ENCODE assay signal across 9 cellular contexts in the genomic region with DNA sequence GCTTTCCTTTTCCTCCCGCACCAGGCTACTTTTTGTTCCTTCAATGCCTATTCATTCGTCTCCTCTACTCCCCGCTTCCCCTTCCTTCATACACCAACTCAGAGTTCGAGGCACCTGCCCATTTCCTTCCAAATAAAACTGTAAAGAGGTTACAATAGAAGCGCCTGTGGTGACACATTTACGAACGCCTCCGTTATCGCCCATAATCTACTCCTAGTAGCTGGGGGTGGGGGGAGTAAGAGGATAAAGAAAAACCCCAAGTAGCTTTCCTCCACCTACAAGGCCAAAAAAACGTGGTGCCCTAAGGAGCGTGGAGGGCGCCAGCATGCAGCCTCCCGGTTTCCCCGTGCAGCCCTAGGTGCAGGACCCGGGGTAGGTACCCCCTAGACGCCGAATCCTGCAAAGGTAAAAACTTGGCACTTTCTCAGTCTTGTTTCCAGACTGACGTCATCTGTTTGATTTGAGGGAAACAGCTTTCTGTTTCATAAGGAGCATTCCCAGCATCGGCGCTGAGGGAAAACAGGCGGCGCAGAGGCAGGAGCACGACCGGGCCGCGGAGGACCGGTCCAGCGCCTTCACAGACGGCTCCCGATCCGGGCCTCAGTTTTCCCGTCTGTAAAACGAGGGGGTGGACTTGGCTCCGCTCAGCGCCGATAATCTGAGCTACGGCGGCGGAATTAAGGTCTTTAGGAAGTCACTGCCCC. TPM values are rescaled to one million over a fixed set of nuclear protein-coding genes. Genes with fewer than 3 reads are reported as not detected.
A peak's percentile ranks its signal among the peaks of the same experiment; 100 is the strongest.
DNase-seq lines count a peak whose midpoint lies in the region; ATAC-seq and TF ChIP-seq lines count a peak whose summit lies in the region.
"Had no signal": no experiment of that assay in that cellular context is flagged by ENCODE, and none has a peak within 500 bp of the region (broad histone marks: within the 10 kb centered on the region; RNA-seq: fewer than 3 reads in every experiment).

No MANE protein-coding gene starts in this region.

- TF ChIP-seq CTCF in progenitor cell of endocrine pancreas (IDR thresholded peaks at IDR 0.05; ENCODE audit: unreplicated experiment) = no peak

- ATAC-seq in HG02623 (IDR thresholded peaks at IDR 0.05; ENCODE audit: unreplicated experiment) (no peak), HG02678 (IDR thresholded peaks at IDR 0.05; ENCODE audit: unreplicated experiment) (no peak)

- DNase-seq in activated gamma-delta T cell treated with Interleukin-2 at 50 U/mL for 16 hours (peak; percentile 17), activated gamma-delta T cell (lab: John Stamatoyannopoulos, UW) (no peak), OCI-M1 (lab: John Stamatoyannopoulos, UW) (peak; percentile 74), head of caudate nucleus (peak in 36 of 42 donors; percentile 15 to 73 (median 44)), progenitor cell of endocrine pancreas (ENCODE audit: low spot score, unreplicated experiment) (no peak)

- peak overlapping the region; percentile 94 for H3K27ac Mint-ChIP-seq in activated naive CD4-positive, alpha-beta T cell treated with anti-CD3 and anti-CD28 coated beads, Interleukin-2, amount 50 U/mL, for 24 hours
- H3K27ac Mint-ChIP-seq in progenitor cell of endocrine pancreas = peak overlapping the region; percentile 99

- intact Hi-C loops in head of caudate nucleus (cut with DNase I) = loop anchor here (5.0 kb wide), 1 partner anchor 150 kb away; a partner anchor contains a TSS

- peaks cover 12% of the 10 kb centered on the region for H3K36me3 Mint-ChIP-seq in activated naive CD4-positive, alpha-beta T cell treated with anti-CD3 and anti-CD28 coated beads, Interleukin-2, amount 50 U/mL, for 24 hours
- H3K36me3 Mint-ChIP-seq in progenitor cell of endocrine pancreas (ENCODE audit: insufficient read depth) = peaks cover 1% of the 10 kb centered on the region

- H3K27me3 Mint-ChIP-seq in activated naive CD4-positive, alpha-beta T cell treated with anti-CD3 and anti-CD28 coated beads, Interleukin-2, amount 50 U/mL, for 24 hours = no peaks in the 10 kb centered on the region
- H3K27me3 Mint-ChIP-seq in progenitor cell of endocrine pancreas = no peaks in the 10 kb centered on the region

- H3K9me3 Mint-ChIP-seq in activated naive CD4-positive, alpha-beta T cell treated with anti-CD3 and anti-CD28 coated beads, Interleukin-2, amount 50 U/mL, for 24 hours = no peaks in the 10 kb centered on the region
- peaks cover 3% of the 10 kb centered on the region for H3K9me3 Mint-ChIP-seq in progenitor cell of endocrine pancreas (ENCODE audit: low read depth)

- H3K4me1 Mint-ChIP-seq in activated naive CD4-positive, alpha-beta T cell treated with anti-CD3 and anti-CD28 coated beads, Interleukin-2, amount 50 U/mL, for 24 hours = peaks cover 38% of the 10 kb centered on the region
- peaks cover 16% of the 10 kb centered on the region for H3K4me1 Mint-ChIP-seq in progenitor cell of endocrine pancreas (ENCODE audit: low read depth)

- H3K4me3 Mint-ChIP-seq in activated naive CD4-positive, alpha-beta T cell treated with anti-CD3 and anti-CD28 coated beads, Interleukin-2, amount 50 U/mL, for 24 hours = peak overlapping the region; percentile 96
- H3K4me3 Mint-ChIP-seq in progenitor cell of endocrine pancreas (ENCODE audit: low read depth) = peak overlapping the region; percentile 96

RNA-seq across cellular contexts. Expression of a gene that starts 0.9 kb away (rescaled TPM):
- 119 and 128 TPM in 2 replicates for total RNA-seq in progenitor cell of endocrine pancreas

RNA-seq across cellular contexts. Expression of a gene that starts 51.5 kb away (rescaled TPM):
- not detected in 2 replicates for total RNA-seq in progenitor cell of endocrine pancreas
- total RNA-seq: subcutaneous adipose tissue had no signal

Comparison
In these comparisons a context has a peak if more than half of its experiments do, and no peak if none do; other contexts are left out.
1. DNase-seq: peak in activated gamma-delta T cell treated with Interleukin-2 at 50 U/mL for 16 hours (single experiment), OCI-M1 (single experiment) and head of caudate nucleus (36 of 42); none in activated gamma-delta T cell (single experiment) and progenitor cell of endocrine pancreas (single experiment).